20 cellular contexts compared by ENCODE assay signal in the genomic region with DNA sequence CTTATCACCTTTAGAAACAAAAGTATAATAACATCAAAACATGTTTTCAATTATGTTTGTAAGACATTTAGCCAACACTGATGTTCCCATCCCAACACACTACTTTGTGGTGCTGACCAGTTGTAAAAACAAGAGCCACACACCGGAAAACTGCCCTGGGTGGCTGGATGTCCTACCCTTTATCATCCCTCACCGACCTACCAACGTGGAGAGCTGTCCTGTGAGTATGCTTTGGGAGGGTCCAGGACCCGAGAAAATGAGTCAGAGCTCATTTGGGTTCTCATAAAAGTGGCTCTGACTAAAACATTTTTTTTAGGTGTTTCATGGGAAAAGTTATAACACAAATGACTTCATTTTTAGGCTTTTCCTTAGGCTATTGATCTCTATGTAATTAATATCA. TPM values are rescaled to one million over a fixed set of nuclear protein-coding genes. Genes with fewer than 3 reads are reported as not detected.
"Had no signal": no experiment of that assay in that cellular context is flagged by ENCODE, and none has a peak within 500 bp of the region (broad histone marks: within the 10 kb centered on the region; RNA-seq: fewer than 3 reads in every experiment).

No MANE protein-coding gene starts in this region.

- H3K4me1 ChIP-seq: gastroesophageal sphincter, sigmoid colon had no signal

- H3K27me3 ChIP-seq: gastroesophageal sphincter, sigmoid colon had no signal

- H3K4me3 ChIP-seq: gastroesophageal sphincter, sigmoid colon, thoracic aorta had no signal

- H3K9me3 ChIP-seq: gastroesophageal sphincter, sigmoid colon, thoracic aorta had no signal

- DNase-seq: activated effector memory CD4-positive, alpha-beta T cell treated with Interleukin-2 at 50 U/mL for 16 hours; activated T-cell treated with anti-CD3 and anti-CD28 coated beads, Interleukin-2, amount 50 U/mL, for 1 hour; amygdala; left ventricle myocardium superior; mesenchymal stem cell; occipital lobe; sigmoid colon; stimulated activated CD4-positive, alpha-beta T cell treated with anti-CD3 and anti-CD28 coated beads, Interleukin-15, amount 100 ng/mL, for 24 hours; stimulated activated CD4-positive, alpha-beta T cell treated with anti-CD3 and anti-CD28 coated beads, Interleukin-4, amount 100 ng/mL, for 4 hours; stimulated activated naive CD8-positive, alpha-beta T cell treated with anti-CD3 and anti-CD28 coated beads, Interleukin-15, amount 100 ng/mL, for 72 hours had no signal

- H3K27ac ChIP-seq: gastroesophageal sphincter, sigmoid colon, thoracic aorta had no signal

- ATAC-seq: esophagus mucosa; gastroesophageal sphincter; left ventricle myocardium superior; stimulated activated naive CD8-positive, alpha-beta T cell treated with anti-CD3 and anti-CD28 coated beads, Interleukin-15, amount 100 ng/mL, for 72 hours had no signal

- H3K36me3 ChIP-seq: gastroesophageal sphincter, sigmoid colon, thoracic aorta had no signal

RNA-seq across cellular contexts. Expression of a gene that starts 29.3 kb away (rescaled TPM):
- total RNA-seq: bronchial epithelial cell; chondrocyte; dermis microvascular lymphatic vessel endothelial cell; esophagus mucosa; gastroesophageal sphincter; kidney epithelial cell; left ventricle myocardium superior; occipital lobe; pulmonary artery endothelial cell; sigmoid colon; T-helper 1 cell treated with Interleukin-12 subunit alpha and Interleukin-12 subunit beta and Interleukin-4 antibody, amounts not matched to agents 30 ng/mL and 1 ng/mL, for 36 hours; thoracic aorta; ureter had no signal
- polyA plus RNA-seq: sigmoid colon had no signal

RNA-seq across cellular contexts. Expression of a gene that starts 39.0 kb away (rescaled TPM):
- total RNA-seq: chondrocyte; dermis microvascular lymphatic vessel endothelial cell; esophagus mucosa; kidney epithelial cell; left ventricle myocardium superior; occipital lobe; pulmonary artery endothelial cell; T-helper 1 cell treated with Interleukin-12 subunit alpha and Interleukin-12 subunit beta and Interleukin-4 antibody, amounts not matched to agents 30 ng/mL and 1 ng/mL, for 36 hours; thoracic aorta; ureter had no signal
- polyA plus RNA-seq: sigmoid colon had no signal
